Comparison of ENCODE assay signal across 9 cellular contexts in genomic region chr5:158382473-158382872, GRCh38.
DNase-seq lines count a peak whose midpoint lies in the region; ATAC-seq, FAIRE-seq and TF ChIP-seq lines count a peak whose summit lies in the region.
"Had no signal": no experiment of that assay in that cellular context is flagged by ENCODE, and none has a peak within 500 bp of the region (broad histone marks: within the 10 kb centered on the region; RNA-seq: fewer than 3 reads in every experiment).

No MANE protein-coding gene starts in this region.

- no peak overlapping the region for H3K4me3 Mint-ChIP-seq in natural killer cell treated with Interleukin-12 subunit alpha and Interleukin-12 subunit beta and Interleukin-15 and Interleukin-18, amount 100 ng/mL, for 72 hours

- H3K36me3 ChIP-seq in endothelial cell of umbilical vein (ENCODE audit: control insufficient read depth in 2 of 2, extremely low read depth in 1 of 2, insufficient read depth in 2 of 2, low read length in 2 of 2): no peaks in the 10 kb centered on the region

- H3K4me3 ChIP-seq in endothelial cell of umbilical vein (replicated peaks in 1 of 3; ENCODE audit: insufficient read depth in 1 of 3, low read depth in 1 of 3, low read length in 3 of 3): no peak overlapping the region

- no peak for TF ChIP-seq CTCF in endothelial cell of umbilical vein (IDR thresholded peaks at IDR 0.05; ENCODE audit: extremely low read depth in 1 of 2, insufficient read depth in 1 of 2, low read depth in 1 of 2, low read length in 2 of 2)

- no peaks in the 10 kb centered on the region for H3K9me3 ChIP-seq in endothelial cell of umbilical vein (replicated peaks; ENCODE audit: control insufficient read depth, insufficient read depth, low read length)

- H3K27ac Mint-ChIP-seq in natural killer cell treated with Interleukin-12 subunit alpha and Interleukin-12 subunit beta and Interleukin-15 and Interleukin-18, amount 100 ng/mL, for 72 hours: no peak overlapping the region

- peak overlapping the region; percentile 20 for H3K27ac ChIP-seq in endothelial cell of umbilical vein (ENCODE audit: insufficient read depth, low read depth, low read length)

- H3K4me1 Mint-ChIP-seq in natural killer cell treated with Interleukin-12 subunit alpha and Interleukin-12 subunit beta and Interleukin-15 and Interleukin-18, amount 100 ng/mL, for 72 hours (ENCODE audit: low read depth in 2 of 2): no peaks in the 10 kb centered on the region

- no peaks in the 10 kb centered on the region for H3K9me3 Mint-ChIP-seq in natural killer cell treated with Interleukin-12 subunit alpha and Interleukin-12 subunit beta and Interleukin-15 and Interleukin-18, amount 100 ng/mL, for 72 hours

- BruUV-seq in endothelial cell of umbilical vein (replicated peaks; lab: Mats Ljungman, UMichigan): no TSS peak

- DNase-seq in AG08395 (ENCODE audit: low spot score): peak; percentile 96
- peak; percentile 81 for DNase-seq in RKO (ENCODE audit: low spot score)
- DNase-seq in endothelial cell of umbilical vein (ENCODE audit: low read depth, low spot score): peak; percentile 83
- DNase-seq in natural killer cell treated with Interleukin-12 subunit alpha and Interleukin-12 subunit beta and Interleukin-15 and Interleukin-18, amount 100 ng/mL, for 72 hours (ENCODE audit: low spot score): no peak
- DNase-seq in activated effector memory CD4-positive, alpha-beta T cell treated with anti-CD3 and anti-CD28 coated beads, Interleukin-2, amount 50 U/mL, for 16 hours: no peak
- DNase-seq in ecto neural progenitor cell (ENCODE audit: low spot score): no peak

- no peaks in the 10 kb centered on the region for H3K79me2 ChIP-seq in endothelial cell of umbilical vein (ENCODE audit: control insufficient read depth, insufficient read depth, low read length)

- H3K27me3 ChIP-seq in endothelial cell of umbilical vein (ENCODE audit: control insufficient read depth in 2 of 2, insufficient read depth in 2 of 2, low read length in 2 of 2): no peaks in the 10 kb centered on the region

- H3K36me3 Mint-ChIP-seq in natural killer cell treated with Interleukin-12 subunit alpha and Interleukin-12 subunit beta and Interleukin-15 and Interleukin-18, amount 100 ng/mL, for 72 hours: no peaks in the 10 kb centered on the region

- TF ChIP-seq POLR2A in endothelial cell of umbilical vein (IDR thresholded peaks at IDR 0.05; ENCODE audit: low read depth, low read length): no peak

- CTCF ChIA-PET in endothelial cell of umbilical vein (lab: Charles Lee): interaction anchor here (0.6 to 1.1 kb wide), 2 partner anchors 9 to 307 kb away, joined by 3 read pairs; no protein-coding TSS in a partner anchor

- peak; percentile 75 for FAIRE-seq in endothelial cell of umbilical vein (lab: Jason Lieb, UNC)
- FAIRE-seq: frontal cortex had no signal

- H3K9me1 ChIP-seq in endothelial cell of umbilical vein (replicated peaks; ENCODE audit: control insufficient read depth, extremely low read depth, insufficient read depth, low read length): no peaks in the 10 kb centered on the region

- POLR2A ChIA-PET in endothelial cell of umbilical vein (lab: Charles Lee): no interaction called here

- no peak overlapping the region for H3K4me2 ChIP-seq in endothelial cell of umbilical vein (ENCODE audit: insufficient read depth, low read length)

- H3K27me3 Mint-ChIP-seq in natural killer cell treated with Interleukin-12 subunit alpha and Interleukin-12 subunit beta and Interleukin-15 and Interleukin-18, amount 100 ng/mL, for 72 hours: no peaks in the 10 kb centered on the region

- no peaks in the 10 kb centered on the region for H4K20me1 ChIP-seq in endothelial cell of umbilical vein (replicated peaks; ENCODE audit: control insufficient read depth, extremely low read depth, insufficient read depth, low read length)

- H3K4me1 ChIP-seq in endothelial cell of umbilical vein (ENCODE audit: control insufficient read depth, extremely low read depth, insufficient read depth, low read length): peaks cover 25% of the 10 kb centered on the region

- ATAC-seq in GM18868 (IDR thresholded peaks at IDR 0.05; ENCODE audit: unreplicated experiment) (peak; percentile 98), HG02981 (IDR thresholded peaks at IDR 0.05; ENCODE audit: unreplicated experiment) (peak; percentile 98)
- ATAC-seq in natural killer cell treated with Interleukin-12 subunit alpha and Interleukin-12 subunit beta and Interleukin-15 and Interleukin-18, amount 100 ng/mL, for 72 hours: peak; percentile 88 to 90

- intact Hi-C loops in endothelial cell of umbilical vein (cut with micrococcal nuclease): no loop called here

- dilution Hi-C loops in endothelial cell of umbilical vein (cut with MboI; ENCODE audit: extremely low pct_ligation_motif_present, low sequenced_read_pairs): no loop called here

- no peak overlapping the region for H3K9ac ChIP-seq in endothelial cell of umbilical vein (replicated peaks; ENCODE audit: extremely low read depth, insufficient read depth, low read length)

- H2AFZ ChIP-seq in endothelial cell of umbilical vein (ENCODE audit: low read depth, low read length): no peak overlapping the region

TF ChIP-seq in endothelial cell of umbilical vein, 7 proteins besides CTCF, POLR2A, EP300 and RAD21:
- TF ChIP-seq JUN (IDR thresholded peaks at IDR 0.05; ENCODE audit: borderline replicate concordance, insufficient read depth, insufficient read length, low read depth): peak; percentile 89
- TF ChIP-seq GATA2 (IDR thresholded peaks at IDR 0.05; ENCODE audit: insufficient read depth, insufficient read length, low read depth, low read length): no peak
- peak; percentile 99 for TF ChIP-seq FOS (IDR thresholded peaks at IDR 0.05; ENCODE audit: borderline replicate concordance, insufficient read depth, low read length)
TF ChIP-seq in endothelial cell of umbilical vein: peak in this region for 2.

Comparison
In these comparisons a context has a peak if more than half of its experiments do, and no peak if none do; other contexts are left out.
1. DNase-seq: peak in AG08395 (single experiment), RKO (single experiment) and endothelial cell of umbilical vein (single experiment); none in natural killer cell treated with Interleukin-12 subunit alpha and Interleukin-12 subunit beta and Interleukin-15 and Interleukin-18, amount 100 ng/mL, for 72 hours (single experiment), activated effector memory CD4-positive, alpha-beta T cell treated with anti-CD3 and anti-CD28 coated beads, Interleukin-2, amount 50 U/mL, for 16 hours (single experiment) and ecto neural progenitor cell (single experiment).
2. Peak in every context shown above with its lines, with median percentiles within 50 percentile points of each other: ATAC-seq.